Comparison of ENCODE assay signal across 35 cellular contexts in genomic region chr7:90303241-90303640, GRCh38. TPM values are rescaled to one million over a fixed set of nuclear protein-coding genes. Genes with fewer than 3 reads are reported as not detected.
"Had no signal": no experiment of that assay in that cellular context is flagged by ENCODE, and none has a peak within 500 bp of the region (broad histone marks: within the 10 kb centered on the region; RNA-seq: fewer than 3 reads in every experiment).

No MANE protein-coding gene starts in this region.

- H3K4me3 ChIP-seq: left lung, lower lobe of right lung, neural progenitor cell, right atrium auricular region, right lobe of liver, smooth muscle cell, suprapubic skin, thoracic aorta, tibial artery, upper lobe of right lung had no signal

- H3K27me3 ChIP-seq: left lung, neural progenitor cell, neutrophil, right atrium auricular region, right lobe of liver, suprapubic skin, tibial artery, upper lobe of right lung had no signal

- H2AFZ ChIP-seq: neural progenitor cell had no signal

- H3K27ac ChIP-seq: left lung, lower lobe of right lung, neural progenitor cell, neutrophil, right atrium auricular region, right lobe of liver, suprapubic skin, thoracic aorta, tibial artery, upper lobe of right lung had no signal

- H3K4me1 ChIP-seq: left lung, lower lobe of right lung, neural progenitor cell, right atrium auricular region, right lobe of liver, suprapubic skin, tibial artery, upper lobe of right lung had no signal

- H3K9me3 ChIP-seq: left lung, lower lobe of right lung, neutrophil, right atrium auricular region, right lobe of liver, suprapubic skin, thoracic aorta, tibial artery, upper lobe of right lung had no signal

- H3K36me3 ChIP-seq: left lung, lower lobe of right lung, neural progenitor cell, neutrophil, suprapubic skin, upper lobe of right lung had no signal

- H3K9ac ChIP-seq: neural progenitor cell had no signal

- ATAC-seq: left cardiac atrium, left lung, lower lobe of right lung, natural killer cell, right lobe of liver, upper lobe of right lung had no signal

- DNase-seq: hippocampal formation; kidney glomerular epithelial cell; left cardiac atrium; left lung; lower lobe of right lung; mammary epithelial cell; mesenchymal stem cell; naive B cell; natural killer cell; nephron progenitor cell; occipital lobe; right lobe of liver; stimulated activated CD4-positive, alpha-beta T cell treated with anti-CD3 and anti-CD28 coated beads, Interleukin-12 subunit alpha, Interleukin-12 subunit beta, amount 100 ng/mL, for 4 hours; stimulated activated CD4-positive, alpha-beta T cell treated with anti-CD3 and anti-CD28 coated beads, Interleukin-15, amount 100 ng/mL, for 24 hours; stimulated activated CD4-positive, alpha-beta T cell treated with anti-CD3 and anti-CD28 coated beads, Interleukin-2, amount 100 ng/mL, for 24 hours; stimulated activated CD4-positive, alpha-beta T cell treated with anti-CD3 and anti-CD28 coated beads, Interleukin-4, amount 100 ng/mL, for 1 hour; stimulated activated naive CD4-positive, alpha-beta T cell; tibial artery; trophoblast cell; upper lobe of right lung had no signal

- H3K4me2 ChIP-seq: neural progenitor cell, smooth muscle cell had no signal

- FAIRE-seq: keratinocyte, urothelium cell line had no signal

RNA-seq across cellular contexts. Expression of gene FAM237B, which starts 17.9 kb away (rescaled TPM):
- total RNA-seq: left cardiac atrium, left lung, liver, lower lobe of right lung, mammary epithelial cell, natural killer cell, occipital lobe, osteocyte, progenitor cell of endocrine pancreas, pulmonary artery endothelial cell, renal cortical epithelial cell, right atrium auricular region, right lobe of liver, skeletal muscle tissue, smooth muscle cell, subcutaneous adipose tissue, suprapubic skin, thoracic aorta, upper lobe of right lung had no signal
- polyA plus RNA-seq: keratinocyte, liver, mammary epithelial cell, smooth muscle cell had no signal
